In the genomic region with DNA sequence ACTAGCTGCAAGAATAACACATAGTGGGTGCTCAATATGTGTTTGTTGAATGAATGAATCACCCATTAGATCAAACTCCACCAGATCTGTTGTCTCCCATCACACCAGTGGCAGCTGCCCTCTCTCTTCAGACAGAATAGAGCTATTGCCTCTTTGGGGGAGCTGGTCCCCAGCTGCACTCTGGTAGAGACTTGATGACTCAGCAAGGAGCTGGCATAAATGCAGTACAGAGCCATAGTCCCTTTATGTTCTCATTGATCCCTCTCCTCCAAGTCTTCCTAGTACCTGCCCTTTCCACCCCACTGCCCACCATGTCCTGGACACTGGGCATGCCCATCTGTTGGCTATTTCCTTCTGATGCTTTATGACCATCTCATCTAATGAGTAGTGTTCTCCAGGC, we compare ENCODE assay signal across 3 cellular contexts.
TF ChIP-seq lines count a peak whose summit lies in the region.

No MANE protein-coding gene starts in this region.

TF ChIP-seq in A549, 52 proteins besides CTCF, POLR2A, EP300 and RAD21:
- TF ChIP-seq, protein P1, sequence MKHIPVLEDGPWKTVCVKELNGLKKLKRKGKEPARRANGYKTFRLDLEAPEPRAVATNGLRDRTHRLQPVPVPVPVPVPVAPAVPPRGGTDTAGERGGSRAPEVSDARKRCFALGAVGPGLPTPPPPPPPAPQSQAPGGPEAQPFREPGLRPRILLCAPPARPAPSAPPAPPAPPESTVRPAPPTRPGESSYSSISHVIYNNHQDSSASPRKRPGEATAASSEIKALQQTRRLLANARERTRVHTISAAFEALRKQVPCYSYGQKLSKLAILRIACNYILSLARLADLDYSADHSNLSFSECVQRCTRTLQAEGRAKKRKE (CRISPR knock-in tag; IDR thresholded peaks at IDR 0.05; ENCODE audit: low read depth): no peak
- TF ChIP-seq RARB (CRISPR knock-in tag; IDR thresholded peaks at IDR 0.05) (no peak), SMC3 (IDR thresholded peaks at IDR 0.05) (no peak), CEBPB (IDR thresholded peaks at IDR 0.05) (no peak), MAFK (IDR thresholded peaks at IDR 0.05; ENCODE audit: partially characterized antibody) (peak; percentile 44), CHD4 (IDR thresholded peaks at IDR 0.05; ENCODE audit: borderline replicate concordance) (no peak), SREBF2 (IDR thresholded peaks at IDR 0.05) (no peak)

TF ChIP-seq in IMR-90, 13 proteins besides CTCF, POLR2A, EP300 and RAD21:
- TF ChIP-seq MAFK (IDR thresholded peaks at IDR 0.05; ENCODE audit: low read depth, low read length) (0 out of 2 replicates have a peak, but pooled peaks have one; percentile 14), RFX5 (IDR thresholded peaks at IDR 0.05; ENCODE audit: low read depth, low read length) (no peak)
TF ChIP-seq in IMR-90: peak in this region for 1.

TF ChIP-seq in H1, 55 proteins besides CTCF, POLR2A, EP300 and RAD21:
- TF ChIP-seq MAFK (IDR thresholded peaks at IDR 0.05; ENCODE audit: low read depth, low read length) (0 out of 2 replicates have a peak, but pooled peaks have one; percentile 20), ZNF274 (IDR thresholded peaks at IDR 0.05; ENCODE audit: borderline replicate concordance, extremely low read depth, low read length) (no peak)
